In the genomic region with DNA sequence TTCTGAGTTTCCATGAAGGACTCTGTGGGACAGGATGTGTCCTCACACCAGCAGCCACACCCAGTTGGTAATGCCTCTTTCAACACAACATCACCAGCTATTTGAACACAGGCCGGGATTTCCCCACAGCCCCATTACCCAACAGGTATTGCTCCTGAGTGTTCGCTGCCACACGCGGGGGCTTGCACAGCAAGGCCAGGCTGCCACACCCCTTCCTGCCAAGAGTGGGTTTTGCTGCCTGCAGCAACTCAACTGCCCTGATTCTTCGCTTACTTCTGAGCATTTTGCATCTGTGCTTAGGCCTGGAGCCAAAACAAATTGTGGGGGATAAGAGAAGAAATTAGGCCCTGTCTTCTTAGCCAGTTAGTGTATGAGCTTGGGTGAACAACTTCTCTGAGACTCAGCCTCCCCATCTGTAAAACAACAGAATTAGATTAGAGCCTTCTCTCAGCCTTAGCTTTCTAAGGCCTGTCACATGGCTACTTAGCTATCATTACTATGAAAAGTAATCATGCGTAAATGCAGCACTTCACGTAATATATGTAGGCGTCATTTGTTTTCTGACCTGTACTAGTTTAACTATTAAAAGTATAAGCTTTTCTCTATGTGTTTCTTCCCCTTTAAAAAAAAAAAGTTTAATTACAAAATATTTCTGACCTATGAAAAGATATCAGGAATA, we compare ENCODE assay signal across 11 cellular contexts. TPM values are rescaled to one million over a fixed set of nuclear protein-coding genes. Genes with fewer than 3 reads are reported as not detected.
DNase-seq lines count a peak whose midpoint lies in the region; ATAC-seq and TF ChIP-seq lines count a peak whose summit lies in the region.
"Had no signal": no experiment of that assay in that cellular context is flagged by ENCODE, and none has a peak within 500 bp of the region (broad histone marks: within the 10 kb centered on the region; RNA-seq: fewer than 3 reads in every experiment).

No MANE protein-coding gene starts in this region.

- peaks cover 0 to 9% (median 0%) of the 10 kb centered on the region in 11 experiments; a peak in 2 of 22 replicates for H3K9me3 ChIP-seq in BLaER1 treated with 17β-estradiol and CSF1 and Interleukin-3, amounts not matched to agents 10 nM and 100 nM (replicated peaks in 1 of 11)
- no peaks in the 10 kb centered on the region for H3K9me3 ChIP-seq in mucosa of descending colon
- no peaks in the 10 kb centered on the region for H3K9me3 ChIP-seq in neural progenitor cell (ENCODE audit: low read depth)
- H3K9me3 ChIP-seq: adrenal gland had no signal

- TF ChIP-seq CTCF in mucosa of descending colon (IDR thresholded peaks at IDR 0.05) = no peak
- no peak for TF ChIP-seq CTCF in neural progenitor cell (IDR thresholded peaks at IDR 0.05)

- H4K20me1 ChIP-seq in BLaER1 treated with 17β-estradiol and CSF1 and Interleukin-3, amounts not matched to agents 10 nM and 100 nM = no peaks in the 10 kb centered on the region
- no peaks in the 10 kb centered on the region for H4K20me1 ChIP-seq in neural progenitor cell (ENCODE audit: low read depth)

- H2AFZ ChIP-seq in neural progenitor cell (replicated peaks) = no peak overlapping the region
- H2AFZ ChIP-seq: parathyroid adenoma had no signal

- no peaks in the 10 kb centered on the region for H3K79me2 ChIP-seq in neural progenitor cell (ENCODE audit: low read depth)

- H3K4me1 ChIP-seq in BLaER1 treated with 17β-estradiol and CSF1 and Interleukin-3, amounts not matched to agents 10 nM and 100 nM = peaks cover 0 to 48% (median 13%) of the 10 kb centered on the region in 10 experiments; a peak in 17 of 20 replicates
- no peaks in the 10 kb centered on the region for H3K4me1 ChIP-seq in mucosa of descending colon (ENCODE audit: low read depth)
- peaks cover 6% of the 10 kb centered on the region for H3K4me1 ChIP-seq in neural progenitor cell

- H3K36me3 Mint-ChIP-seq in activated naive CD8-positive, alpha-beta T cell treated with anti-CD3 and anti-CD28 coated beads for 36 hours = no peaks in the 10 kb centered on the region
- H3K36me3 Mint-ChIP-seq in neural progenitor cell = no peaks in the 10 kb centered on the region

- H3F3A ChIP-seq in neural progenitor cell (ENCODE audit: low read depth) = no peaks in the 10 kb centered on the region

- H3K9me3 Mint-ChIP-seq in activated naive CD8-positive, alpha-beta T cell treated with anti-CD3 and anti-CD28 coated beads for 36 hours = no peaks in the 10 kb centered on the region
- no peaks in the 10 kb centered on the region for H3K9me3 Mint-ChIP-seq in neural progenitor cell

- H3K4me2 ChIP-seq in BLaER1 treated with 17β-estradiol and CSF1 and Interleukin-3, amounts not matched to agents 10 nM and 100 nM = peak overlapping the region in 9 of 11 experiments; percentile 11 to 82 (median 58); a peak in 14 of 22 replicates
- H3K4me2 ChIP-seq in neural progenitor cell = no peak overlapping the region

- H3K4me3 ChIP-seq in BLaER1 treated with 17β-estradiol and CSF1 and Interleukin-3, amounts not matched to agents 10 nM and 100 nM = no peak overlapping the region
- H3K4me3 ChIP-seq in mucosa of descending colon (no peak overlapping the region), neural progenitor cell (no peak overlapping the region)
- H3K4me3 ChIP-seq: adrenal gland had no signal

- H3K27ac Mint-ChIP-seq in activated naive CD8-positive, alpha-beta T cell treated with anti-CD3 and anti-CD28 coated beads for 36 hours = peak overlapping the region; percentile 76
- no peak overlapping the region for H3K27ac Mint-ChIP-seq in neural progenitor cell

- ATAC-seq in mucosa of descending colon = peak; percentile 87
- ATAC-seq in HG03432 (IDR thresholded peaks at IDR 0.05; ENCODE audit: unreplicated experiment) = no peak
- no peak for ATAC-seq in GM19455 (IDR thresholded peaks at IDR 0.05; ENCODE audit: unreplicated experiment)

- H3K27ac ChIP-seq in BLaER1 treated with 17β-estradiol and CSF1 and Interleukin-3, amounts not matched to agents 10 nM and 100 nM = peak overlapping the region in 9 of 11 experiments; percentile 32 to 86 (median 56); a peak in 14 of 22 replicates
- no peak overlapping the region for H3K27ac ChIP-seq in neural progenitor cell
- H3K27ac ChIP-seq: adrenal gland, parathyroid adenoma had no signal

- H3K4me1 Mint-ChIP-seq in activated naive CD8-positive, alpha-beta T cell treated with anti-CD3 and anti-CD28 coated beads for 36 hours = peaks cover 20% of the 10 kb centered on the region
- peaks cover 17% of the 10 kb centered on the region for H3K4me1 Mint-ChIP-seq in neural progenitor cell

- H3K36me3 ChIP-seq in BLaER1 treated with 17β-estradiol and CSF1 and Interleukin-3, amounts not matched to agents 10 nM and 100 nM = no peaks in the 10 kb centered on the region
- no peaks in the 10 kb centered on the region for H3K36me3 ChIP-seq in mucosa of descending colon (ENCODE audit: low read depth)
- H3K36me3 ChIP-seq in neural progenitor cell = no peaks in the 10 kb centered on the region
- H3K36me3 ChIP-seq: adrenal gland had no signal

- H3K9ac ChIP-seq in BLaER1 treated with 17β-estradiol and CSF1 and Interleukin-3, amounts not matched to agents 10 nM and 100 nM = peak overlapping the region; percentile 11 to 75 (median 42); a peak in 16 of 22 replicates
- H3K9ac ChIP-seq in neural progenitor cell = no peak overlapping the region
- H3K9ac ChIP-seq: parathyroid adenoma had no signal

- H3K4me3 Mint-ChIP-seq in activated naive CD8-positive, alpha-beta T cell treated with anti-CD3 and anti-CD28 coated beads for 36 hours = no peak overlapping the region
- H3K4me3 Mint-ChIP-seq in neural progenitor cell = no peak overlapping the region

- DNase-seq in SIG-M5 (lab: John Stamatoyannopoulos, UW) (peak; percentile 49), mucosa of descending colon (peak; percentile 33 to 70 (median 41)), neural progenitor cell (ENCODE audit: low spot score) (no peak), HCEC 1CT (no peak)
- DNase-seq in activated naive CD8-positive, alpha-beta T cell treated with anti-CD3 and anti-CD28 coated beads for 36 hours = peak; percentile 59
- DNase-seq: DND-41 had no signal

- intact Hi-C loops in mucosa of descending colon (cut with DNase I, micrococcal nuclease) = loop anchor here (2.0 to 10.0 kb wide), 2 partner anchors 47 to 55 kb away; no protein-coding TSS in a partner anchor

- no peaks in the 10 kb centered on the region for H3K27me3 Mint-ChIP-seq in activated naive CD8-positive, alpha-beta T cell treated with anti-CD3 and anti-CD28 coated beads for 36 hours
- peaks cover 2% of the 10 kb centered on the region for H3K27me3 Mint-ChIP-seq in neural progenitor cell (ENCODE audit: insufficient read depth, low read depth)

- no peaks in the 10 kb centered on the region for H3K27me3 ChIP-seq in BLaER1 treated with 17β-estradiol and CSF1 and Interleukin-3, amounts not matched to agents 10 nM and 100 nM
- no peaks in the 10 kb centered on the region for H3K27me3 ChIP-seq in neural progenitor cell
- H3K27me3 ChIP-seq: adrenal gland had no signal

RNA-seq across cellular contexts. Expression of gene CKAP4, which starts 20.0 kb away (rescaled TPM):
- total RNA-seq in activated naive CD8-positive, alpha-beta T cell treated with anti-CD3 and anti-CD28 coated beads for 36 hours = 10 to 100 TPM; 23.4 to 23.7 TPM
- total RNA-seq in mucosa of descending colon (100 to 1,000 TPM in 1 of 3 donors, 10 to 100 TPM in 2; 40.6 to 103 (median 46.8) TPM), neural progenitor cell (ENCODE audit: low replicate concordance) (58.7 and 64.3 TPM in 2 replicates)

Comparison
In these comparisons a context has a peak if more than half of its experiments do, and no peak if none do; other contexts are left out.
1. DNase-seq: peak in SIG-M5 (single experiment), activated naive CD8-positive, alpha-beta T cell treated with anti-CD3 and anti-CD28 coated beads for 36 hours (single experiment) and mucosa of descending colon (3 of 3); none in neural progenitor cell (single experiment) and HCEC 1CT (single experiment).